ENCODE assay signal across 17 cellular contexts in the genomic region with DNA sequence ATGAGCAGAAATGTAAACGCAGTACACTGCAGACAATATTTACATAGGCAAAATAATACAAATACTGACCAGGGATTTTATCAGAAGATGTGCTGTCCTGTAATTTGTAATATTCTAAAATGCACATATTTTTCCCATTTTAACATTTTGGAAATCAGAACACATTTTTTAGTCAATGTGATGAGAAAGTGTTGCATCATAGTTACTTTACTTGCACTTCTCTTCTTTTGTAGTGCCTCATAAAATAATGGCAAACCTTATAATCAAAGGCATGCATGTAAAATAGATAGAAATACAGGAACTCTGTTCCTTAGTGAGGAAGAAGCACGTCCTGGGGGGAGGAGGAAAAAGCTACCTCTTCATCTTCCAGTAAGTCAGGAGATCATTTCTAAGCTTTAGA. TPM values are rescaled to one million over a fixed set of nuclear protein-coding genes. Genes with fewer than 3 reads are reported as not detected.
DNase-seq lines count a peak whose midpoint lies in the region; ATAC-seq, FAIRE-seq and TF ChIP-seq lines count a peak whose summit lies in the region.
"Had no signal": no experiment of that assay in that cellular context is flagged by ENCODE, and none has a peak within 500 bp of the region (broad histone marks: within the 10 kb centered on the region; RNA-seq: fewer than 3 reads in every experiment).

No MANE protein-coding gene starts in this region.

- CTCF ChIA-PET in HepG2 (lab: Yijun Ruan, JAX; ENCODE audit: low intra/inter-chr PET ratio, low total read pairs), result no interaction called here

- ATAC-seq in HepG2 (no peak), right lobe of liver (no peak), GM23338 (no peak), HG03097 (IDR thresholded peaks at IDR 0.05; ENCODE audit: low FRiP score, unreplicated experiment) (no peak)

- TF ChIP-seq CTCF in HepG2 (CRISPR knock-in tag; IDR thresholded peaks at IDR 0.05), result no peak
- no peak for TF ChIP-seq CTCF in right lobe of liver (IDR thresholded peaks at IDR 0.05)
- no peak for TF ChIP-seq CTCF in GM23338 (conservative IDR thresholded peaks at IDR 0.05; ENCODE audit: low read depth in 2 of 2)

- no peak for FAIRE-seq in HepG2 (lab: Jason Lieb, UNC)
- FAIRE-seq: HTR-8/SVneo had no signal

- H3K4me3 Mint-ChIP-seq in GM23338, result no peak overlapping the region
- H3K4me3 Mint-ChIP-seq: CD4-positive, alpha-beta T cell; IgD-negative memory B cell had no signal

- H3K9ac ChIP-seq in HepG2 (ENCODE audit: insufficient read depth, low read depth, low read length), result no peak overlapping the region
- peak overlapping the region; percentile 67; the same call in 1 of the 2 replicates for H3K9ac ChIP-seq in Karpas-422 (ENCODE audit: low read length)
- H3K9ac ChIP-seq in SK-N-MC (ENCODE audit: insufficient read length), result no peak overlapping the region
- H3K9ac ChIP-seq: KMS-11 had no signal

- H3K4me2 ChIP-seq in HepG2 (ENCODE audit: low read depth, low read length) (no peak overlapping the region), Karpas-422 (ENCODE audit: low read depth, low read length, poor library complexity, severe bottlenecking) (peak overlapping the region; percentile 68), GM23338 (no peak overlapping the region)
- H3K4me2 ChIP-seq: KMS-11 had no signal

- H3K9me3 Mint-ChIP-seq in GM23338, result peaks cover 9% of the 10 kb centered on the region

- peaks cover 0 to 2% of the 10 kb centered on the region in 2 experiments; a peak in 1 of 5 replicates for H3K27me3 ChIP-seq in HepG2 (ENCODE audit: control insufficient read depth in 1 of 2, insufficient read depth in 2 of 2, low read length in 2 of 2)
- no peaks in the 10 kb centered on the region for H3K27me3 ChIP-seq in right lobe of liver
- no peaks in the 10 kb centered on the region for H3K27me3 ChIP-seq in Karpas-422 (ENCODE audit: low read length)
- no peaks in the 10 kb centered on the region for H3K27me3 ChIP-seq in thymus (ENCODE audit: control insufficient read depth, insufficient read depth)
- H3K27me3 ChIP-seq in GM23338 (ENCODE audit: insufficient read depth), result no peaks in the 10 kb centered on the region

- H3K4me1 ChIP-seq in HepG2 (ENCODE audit: insufficient read depth, low read length) (peaks cover 10% of the 10 kb centered on the region), right lobe of liver (peaks cover 0 to 14% (median 6%) of the 10 kb centered on the region in 4 donors), Karpas-422 (ENCODE audit: low read length) (peaks cover 65% of the 10 kb centered on the region), thymus (ENCODE audit: control insufficient read depth, insufficient read depth, low read length) (peaks cover 31% of the 10 kb centered on the region), GM23338 (ENCODE audit: insufficient read depth) (no peaks in the 10 kb centered on the region)
- H3K4me1 ChIP-seq: HAP-1 had no signal

- H3K27ac Mint-ChIP-seq in GM23338, result no peak overlapping the region
- H3K27ac Mint-ChIP-seq: CD4-positive, alpha-beta T cell; IgD-negative memory B cell had no signal

- DNase-seq in HepG2 (ENCODE audit: low spot score) (no peak), right lobe of liver (no peak), Karpas-422 (no peak), SK-N-MC (ENCODE audit: low read depth, low spot score) (no peak), GM23338 (ENCODE audit: low spot score) (no peak), HUDEP-2 (lab: John Stamatoyannopoulos, UW; ENCODE audit: unreplicated experiment in 76 of 76) (no peak)
- DNase-seq: CD4-positive, alpha-beta T cell; DMS79 treated with DMSO at 0.1 percent for 48 hours; GF-D8; GOT3 had no signal

- 5% methylated on average over 2 of the region's 2 CpGs for WGBS in HepG2 (ENCODE audit: low lambda C conversion rate)
- WGBS in right lobe of liver (ENCODE audit: insufficient coverage, low coverage, low lambda C conversion rate, missing lambda C conversion rate), result 76% methylated on average over 2 of the region's 2 CpGs
- 76% methylated on average over 2 of the region's 2 CpGs for WGBS in thymus

- TF ChIP-seq EP300 in HepG2 (IDR thresholded peaks at IDR 0.05; ENCODE audit: low read depth in 2 of 2, low read length in 2 of 2) (no peak), HepG2 (CRISPR knock-in tag; IDR thresholded peaks at IDR 0.05; ENCODE audit: borderline replicate concordance) (no peak)

- no peaks in the 10 kb centered on the region for H3F3A ChIP-seq in GM23338 (replicated peaks; ENCODE audit: low read depth)

- in situ Hi-C loops in HepG2 (cut with HindIII; ENCODE audit: extremely low pct_ligation_motif_present, low pct_unique_long_range_greater_than_20kb), result no loop called here

- no peak overlapping the region for H3K4me3 ChIP-seq in HepG2 (replicated peaks in 1 of 3; ENCODE audit: insufficient read depth in 1 of 3, low read depth in 2 of 3, low read length in 3 of 3)
- H3K4me3 ChIP-seq in right lobe of liver, result no peak overlapping the region
- no peak overlapping the region for H3K4me3 ChIP-seq in Karpas-422 (ENCODE audit: low read length)
- no peak overlapping the region for H3K4me3 ChIP-seq in SK-N-MC
- H3K4me3 ChIP-seq in thymus (ENCODE audit: low read length), result no peak overlapping the region
- H3K4me3 ChIP-seq in GM23338, result no peak overlapping the region
- H3K4me3 ChIP-seq: HAP-1 had no signal

- peaks cover 9% of the 10 kb centered on the region; the same call in 1 of the 3 replicates for H3K36me3 Mint-ChIP-seq in GM23338 (ENCODE audit: low read depth)

- H2AFZ ChIP-seq in HepG2 (ENCODE audit: low read length), result no peak overlapping the region
- H2AFZ ChIP-seq in Karpas-422 (ENCODE audit: low read length), result no peak overlapping the region
- H2AFZ ChIP-seq in GM23338, result no peak overlapping the region

- TF ChIP-seq POLR2A in HepG2 (IDR thresholded peaks at IDR 0.05; ENCODE audit: insufficient read depth in 1 of 2, low read depth in 2 of 2, low read length in 2 of 2), result no peak
- TF ChIP-seq POLR2A in right lobe of liver (IDR thresholded peaks at IDR 0.05), result no peak

- POLR2A ChIA-PET in HepG2 (lab: Yijun Ruan, JAX), result no interaction called here

- H3K27me3 Mint-ChIP-seq in GM23338 (ENCODE audit: insufficient read depth, low read depth, poor library complexity), result peaks cover 5% of the 10 kb centered on the region
- H3K27me3 Mint-ChIP-seq: CD4-positive, alpha-beta T cell; IgD-negative memory B cell had no signal

- BruUV-seq in HepG2 (replicated peaks; lab: Mats Ljungman, UMichigan), result no TSS peak

- peaks cover 16% of the 10 kb centered on the region for H3K4me1 Mint-ChIP-seq in GM23338

- no peaks in the 10 kb centered on the region for H3K79me2 ChIP-seq in HepG2 (ENCODE audit: insufficient read depth, low read length)
- H3K79me2 ChIP-seq in Karpas-422 (ENCODE audit: low read length), result no peaks in the 10 kb centered on the region
- no peaks in the 10 kb centered on the region for H3K79me2 ChIP-seq in GM23338 (replicated peaks; ENCODE audit: insufficient read depth)

- H3K27ac ChIP-seq in HepG2 (ENCODE audit: extremely low read length, insufficient read depth, low read length), result no peak overlapping the region
- H3K27ac ChIP-seq in right lobe of liver, result no peak overlapping the region
- peak overlapping the region; percentile 98 for H3K27ac ChIP-seq in Karpas-422 (ENCODE audit: low read length)
- peak overlapping the region; percentile 8; the same call in 1 of the 2 replicates for H3K27ac ChIP-seq in SK-N-MC
- H3K27ac ChIP-seq in thymus (ENCODE audit: low read depth), result peak overlapping the region; percentile 33
- H3K27ac ChIP-seq in GM23338 (ENCODE audit: low read depth), result no peak overlapping the region
- H3K27ac ChIP-seq: 22Rv1, KMS-11 had no signal

- intact Hi-C loops in HepG2 (cut with micrococcal nuclease; ENCODE audit: unreplicated experiment), result loop anchor here (10.0 kb wide), 1 partner anchor 451 kb away; no protein-coding TSS in a partner anchor
- intact Hi-C loops in right lobe of liver (cut with DNase I), result no loop called here

- H4K20me1 ChIP-seq in HepG2 (ENCODE audit: insufficient read depth, low read length) (no peaks in the 10 kb centered on the region), Karpas-422 (ENCODE audit: insufficient read depth, low read depth, low read length) (no peaks in the 10 kb centered on the region), GM23338 (replicated peaks; ENCODE audit: insufficient read depth) (no peaks in the 10 kb centered on the region)

- no peak for TF ChIP-seq RAD21 in HepG2 (CRISPR knock-in tag; IDR thresholded peaks at IDR 0.05)

- H3K36me3 ChIP-seq in HepG2 (replicated peaks in 1 of 2; ENCODE audit: control insufficient read depth in 1 of 2, insufficient read depth in 2 of 2, low read length in 2 of 2), result no peaks in the 10 kb centered on the region
- no peaks in the 10 kb centered on the region for H3K36me3 ChIP-seq in right lobe of liver
- H3K36me3 ChIP-seq in Karpas-422 (ENCODE audit: insufficient read depth, low read length), result peaks cover 24% of the 10 kb centered on the region
- no peaks in the 10 kb centered on the region for H3K36me3 ChIP-seq in SK-N-MC (ENCODE audit: insufficient read depth, low read length)
- peaks cover 4% of the 10 kb centered on the region for H3K36me3 ChIP-seq in thymus (ENCODE audit: control insufficient read depth, insufficient read depth)
- no peaks in the 10 kb centered on the region for H3K36me3 ChIP-seq in GM23338 (ENCODE audit: insufficient read depth)
- H3K36me3 ChIP-seq: HAP-1 had no signal

- H3K9me2 ChIP-seq in Karpas-422 (replicated peaks; ENCODE audit: insufficient read depth, low read length) (no peaks in the 10 kb centered on the region), GM23338 (ENCODE audit: insufficient read depth) (no peaks in the 10 kb centered on the region)

- peaks cover 8% of the 10 kb centered on the region; the same call in 1 of the 2 replicates for H3K9me3 ChIP-seq in HepG2 (ENCODE audit: low read length)
- no peaks in the 10 kb centered on the region for H3K9me3 ChIP-seq in right lobe of liver
- no peaks in the 10 kb centered on the region for H3K9me3 ChIP-seq in Karpas-422 (ENCODE audit: low read length)
- H3K9me3 ChIP-seq in SK-N-MC (ENCODE audit: low read depth, low read length), result no peaks in the 10 kb centered on the region
- no peaks in the 10 kb centered on the region for H3K9me3 ChIP-seq in thymus (ENCODE audit: control insufficient read depth)

RNA-seq across cellular contexts. Expression of a gene that starts 46.2 kb away (rescaled TPM):
- total RNA-seq in HepG2 (2016; rRNA removed; fragmentation: Illumina TruSeq; extraction: Trizol), result 11.8 and 13.9 TPM in 2 replicates
- 19.6 and 22.7 TPM in 2 replicates for total RNA-seq in HepG2 (2016; cell fraction: cytosol; rRNA removed; fragmentation: Illumina TruSeq; extraction: Trizol; ENCODE audit: low read depth)
- total RNA-seq in HepG2 (2016; cell fraction: insoluble cytoplasmic fraction; rRNA removed; fragmentation: Illumina TruSeq; extraction: Trizol), result 10.8 and 15.5 TPM in 2 replicates
- 15.8 and 20.3 TPM in 2 replicates for total RNA-seq in HepG2 (2016; cell fraction: membrane; rRNA removed; fragmentation: Illumina TruSeq; extraction: Trizol)
- 16.2 and 19.5 TPM in 2 replicates for total RNA-seq in HepG2 (2016; cell fraction: nucleus; rRNA removed; fragmentation: Illumina TruSeq; extraction: Trizol)
- polyA plus RNA-seq in HepG2 (2011; rRNA removed), result 2.8 and 3.2 TPM in 2 replicates
- polyA plus RNA-seq in HepG2 (2011; cell fraction: cytosol; rRNA removed), result 1.6 and 2.2 TPM in 2 replicates
- 2.9 and 3.5 TPM in 2 replicates for polyA plus RNA-seq in HepG2 (2011; cell fraction: nucleus; rRNA removed)
- polyA plus RNA-seq in HepG2 (2012), result 2.6 and 4.0 TPM in 2 replicates
- polyA plus RNA-seq in HepG2 (2016; cell fraction: cytosol; fragmentation: Illumina TruSeq; extraction: Trizol; ENCODE audit: low read depth), result 4.6 and 4.7 TPM in 2 replicates
- polyA plus RNA-seq in HepG2 (2016; cell fraction: insoluble cytoplasmic fraction; fragmentation: Illumina TruSeq; extraction: Trizol; ENCODE audit: low read depth), result 6.3 and 6.7 TPM in 2 replicates
- polyA plus RNA-seq in HepG2 (2016; cell fraction: membrane; fragmentation: Illumina TruSeq; extraction: Trizol; ENCODE audit: low read depth), result 6.3 and 7.2 TPM in 2 replicates
- polyA plus RNA-seq in HepG2 (2016; cell fraction: nucleus; fragmentation: Illumina TruSeq; extraction: Trizol; ENCODE audit: insufficient read depth, low read depth), result 6.7 and 8.5 TPM in 2 replicates
- polyA minus RNA-seq in HepG2 (2011; rRNA and poly(A)+ RNA removed; ENCODE audit: low replicate concordance), result 1.8 and 3.2 TPM in 2 replicates
- 3.5 and 6.6 TPM in 2 replicates for polyA minus RNA-seq in HepG2 (2011; cell fraction: cytosol; rRNA and poly(A)+ RNA removed)
- 15.3 and 19.6 TPM in 2 replicates for polyA minus RNA-seq in HepG2 (2011; cell fraction: nucleus; rRNA and poly(A)+ RNA removed)
- total RNA-seq in right lobe of liver, result 1 to 10 TPM; 6.3 to 10.0 (median 9.3) TPM
- total RNA-seq in Karpas-422 (2014; rRNA removed; shearing (Covaris generic); ENCODE audit: low replicate concordance), result 13.4 and 35.6 TPM in 2 replicates
- 4.6 TPM for polyA plus RNA-seq in thymus
- 11.5 and 14.3 TPM in 2 replicates for total RNA-seq in GM23338 (2014; rRNA removed; shearing (Covaris generic))
- 6.0 and 6.1 TPM in 2 replicates for polyA plus RNA-seq in GM23338 (2016; fragmentation: Nextera tagmentation; extraction: Ambion mirVana)

Comparison
In these comparisons a context has a peak if more than half of its experiments do, and no peak if none do; other contexts are left out.
1. H3K27ac ChIP-seq: peak in Karpas-422 (single experiment), SK-N-MC (single experiment) and thymus (single experiment); none in HepG2 (single experiment), right lobe of liver (0 of 3) and GM23338 (single experiment).